In the genomic region with DNA sequence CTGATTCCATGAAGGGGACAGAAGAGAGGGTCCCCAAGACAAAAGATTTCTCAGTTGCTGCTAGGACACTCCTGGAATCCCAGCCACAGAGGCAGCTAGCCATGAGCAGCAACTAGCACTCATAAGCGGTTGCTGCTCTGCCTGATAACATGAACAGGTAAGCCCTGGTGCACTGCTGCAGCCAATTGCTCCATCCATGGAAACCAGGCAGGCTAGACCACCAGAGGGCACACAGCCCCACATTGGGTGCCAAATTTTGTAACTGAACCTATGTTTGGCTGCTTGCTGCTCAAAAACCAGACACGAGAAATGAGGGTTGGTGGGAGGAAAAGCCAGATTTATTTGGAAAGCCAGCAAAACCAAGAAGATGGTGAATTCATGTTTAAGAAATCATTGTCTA, we compare ENCODE assay signal across 9 cellular contexts. TPM values are rescaled to one million over a fixed set of nuclear protein-coding genes. Genes with fewer than 3 reads are reported as not detected.
DNase-seq lines count a peak whose midpoint lies in the region; ATAC-seq and TF ChIP-seq lines count a peak whose summit lies in the region.
"Had no signal": no experiment of that assay in that cellular context is flagged by ENCODE, and none has a peak within 500 bp of the region (broad histone marks: within the 10 kb centered on the region; RNA-seq: fewer than 3 reads in every experiment).

No MANE protein-coding gene starts in this region.

- intact Hi-C loops in activated CD4-positive, alpha-beta memory T cell treated with anti-CD3 and anti-CD28 coated beads for 36 hours (cut with micrococcal nuclease) = no loop called here
- intact Hi-C loops in right lobe of liver (cut with DNase I) (no loop called here), right cardiac atrium (cut with DNase I) (no loop called here)

- peak; percentile 61 to 82 (median 72) for ATAC-seq in right lobe of liver
- no peak for ATAC-seq in HG03280 (IDR thresholded peaks at IDR 0.05; ENCODE audit: unreplicated experiment)
- ATAC-seq in right cardiac atrium = no peak
- ATAC-seq in GM19324 (IDR thresholded peaks at IDR 0.05; ENCODE audit: low FRiP score, unreplicated experiment) = no peak

- H3K4me3 Mint-ChIP-seq in activated CD4-positive, alpha-beta memory T cell treated with anti-CD3 and anti-CD28 coated beads for 36 hours = no peak overlapping the region

- TF ChIP-seq POLR2A in right lobe of liver (IDR thresholded peaks at IDR 0.05) = no peak

- H3K4me1 ChIP-seq in right lobe of liver = no peaks in the 10 kb centered on the region
- H3K4me1 ChIP-seq in right cardiac atrium (ENCODE audit: control insufficient read depth, insufficient read depth, low read length) = no peaks in the 10 kb centered on the region

- peaks cover 8% of the 10 kb centered on the region for H3K9me3 Mint-ChIP-seq in activated CD4-positive, alpha-beta memory T cell treated with anti-CD3 and anti-CD28 coated beads for 36 hours

- no peak overlapping the region for H3K27ac Mint-ChIP-seq in activated CD4-positive, alpha-beta memory T cell treated with anti-CD3 and anti-CD28 coated beads for 36 hours

- no peaks in the 10 kb centered on the region for H3K36me3 ChIP-seq in right lobe of liver

- no peak overlapping the region for H3K27ac ChIP-seq in right lobe of liver
- no peak overlapping the region for H3K27ac ChIP-seq in right cardiac atrium (ENCODE audit: low read length)
- H3K27ac ChIP-seq: coronary artery had no signal

- no peaks in the 10 kb centered on the region for H3K9me3 ChIP-seq in right lobe of liver
- H3K9me3 ChIP-seq in right cardiac atrium (ENCODE audit: control insufficient read depth, low read length) = no peaks in the 10 kb centered on the region

- H3K4me3 ChIP-seq in right lobe of liver (no peak overlapping the region), right cardiac atrium (ENCODE audit: low read length) (no peak overlapping the region)
- H3K4me3 ChIP-seq: coronary artery had no signal

- H3K27me3 ChIP-seq in right lobe of liver (no peaks in the 10 kb centered on the region), right cardiac atrium (ENCODE audit: control insufficient read depth, insufficient read depth) (no peaks in the 10 kb centered on the region)

- in situ Hi-C loops in KBM-7 (cut with MboI; ENCODE audit: low pct_unique_long_range_greater_than_20kb, low sequenced_read_pairs) = no loop called here

- H3K36me3 Mint-ChIP-seq in activated CD4-positive, alpha-beta memory T cell treated with anti-CD3 and anti-CD28 coated beads for 36 hours = peaks cover 1% of the 10 kb centered on the region

- 46% methylated on average over 2 of the region's 2 CpGs for WGBS in right lobe of liver (ENCODE audit: insufficient coverage, low coverage, low lambda C conversion rate, missing lambda C conversion rate)
- WGBS in right cardiac atrium = 50% methylated on average over 2 of the region's 2 CpGs

- H3K27me3 Mint-ChIP-seq in activated CD4-positive, alpha-beta memory T cell treated with anti-CD3 and anti-CD28 coated beads for 36 hours = peaks cover 15% of the 10 kb centered on the region

- POLR2A ChIA-PET in activated CD4-positive, alpha-beta memory T cell treated with anti-CD3 and anti-CD28 coated beads for 36 hours (lab: Charles Lee) = no interaction called here

- DNase-seq in DMS114 treated with DMSO at 0.1 percent for 48 hours (lab: John Stamatoyannopoulos, UW; ENCODE audit: unreplicated experiment) = peak; percentile 28
- DNase-seq in KBM-7 = peak; percentile 51
- peak; percentile 43 for DNase-seq in activated CD4-positive, alpha-beta memory T cell treated with anti-CD3 and anti-CD28 coated beads for 36 hours
- DNase-seq in right lobe of liver = peak in 1 of 3 donors; percentile 50
- no peak for DNase-seq in mucosa of gallbladder (ENCODE audit: low spot score)
- DNase-seq in right cardiac atrium = no peak

- no peaks in the 10 kb centered on the region for H3K4me1 Mint-ChIP-seq in activated CD4-positive, alpha-beta memory T cell treated with anti-CD3 and anti-CD28 coated beads for 36 hours (ENCODE audit: low read depth)

- CTCF ChIA-PET in activated CD4-positive, alpha-beta memory T cell treated with anti-CD3 and anti-CD28 coated beads for 36 hours (lab: Charles Lee) = interaction anchor here (1.2 kb wide), 1 partner anchor 22 kb away, joined by 3 read pairs; the partner anchor contains the start of gene QSER1

- peak in 2 of 4 donors; percentile 33 to 37 for TF ChIP-seq CTCF in right lobe of liver (IDR thresholded peaks at IDR 0.05)

RNA-seq across cellular contexts. Expression of gene QSER1, which starts 21.9 kb away (rescaled TPM):
- 10 to 100 TPM in 1 of 2 experiments, 1 to 10 TPM in 1; 8.3 to 10.9 TPM for total RNA-seq in activated CD4-positive, alpha-beta memory T cell treated with anti-CD3 and anti-CD28 coated beads for 36 hours
- total RNA-seq in right lobe of liver = 10 to 100 TPM in 5 of 6 experiments, 1 to 10 TPM in 1; 7.7 to 12.8 (median 11.0) TPM
- 26.9 TPM for total RNA-seq in mucosa of gallbladder
- 10 to 100 TPM; 17.2 to 21.5 (median 19.4) TPM for total RNA-seq in right cardiac atrium
- polyA plus RNA-seq in right cardiac atrium = 3.2 TPM

RNA-seq across cellular contexts. Expression of gene PRRG4, which starts 40.9 kb away (rescaled TPM):
- under 1 TPM; 0.24 to 0.43 TPM for total RNA-seq in activated CD4-positive, alpha-beta memory T cell treated with anti-CD3 and anti-CD28 coated beads for 36 hours
- total RNA-seq in right lobe of liver = 10 to 100 TPM in 3 of 6 experiments, 1 to 10 TPM in 3; 4.7 to 13.6 (median 9.5) TPM
- total RNA-seq in mucosa of gallbladder = 12.7 TPM
- total RNA-seq in right cardiac atrium = 1 to 10 TPM; 1.4 to 2.2 (median 1.9) TPM
- 1.9 TPM for polyA plus RNA-seq in right cardiac atrium

Comparison
In these comparisons a context has a peak if more than half of its experiments do, and no peak if none do; other contexts are left out.
1. DNase-seq: peak in DMS114 treated with DMSO at 0.1 percent for 48 hours (single experiment), KBM-7 (single experiment) and activated CD4-positive, alpha-beta memory T cell treated with anti-CD3 and anti-CD28 coated beads for 36 hours (single experiment); none in mucosa of gallbladder (single experiment) and right cardiac atrium (0 of 3).
2. ATAC-seq: peak in right lobe of liver (4 of 4); none in HG03280 (single experiment), right cardiac atrium (0 of 2) and GM19324 (single experiment).